ENCODE assay signal across 22 cellular contexts in the genomic region with DNA sequence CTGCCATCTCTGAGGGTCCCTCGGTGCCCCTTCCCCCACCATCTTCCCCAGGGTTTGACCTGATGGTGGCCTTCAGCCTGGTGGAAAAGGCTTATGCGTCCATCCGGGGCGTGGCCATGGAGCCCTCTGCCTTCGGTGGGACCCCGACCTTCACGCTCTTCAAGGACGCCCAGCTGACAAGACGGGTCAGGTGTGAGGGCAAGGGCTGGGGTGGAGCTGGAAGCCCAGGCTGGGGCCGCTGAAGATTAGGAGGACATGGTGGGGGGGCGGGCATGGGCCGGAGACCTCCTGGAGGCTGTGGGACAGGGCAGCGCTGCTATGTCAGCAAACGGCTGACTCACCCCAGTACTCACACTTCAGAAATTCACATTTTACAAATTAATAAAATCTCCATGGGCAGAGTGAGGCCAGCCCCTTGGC. TPM values are rescaled to one million over a fixed set of nuclear protein-coding genes. Genes with fewer than 3 reads are reported as not detected.
DNase-seq lines count a peak whose midpoint lies in the region; ATAC-seq and TF ChIP-seq lines count a peak whose summit lies in the region.
"Had no signal": no experiment of that assay in that cellular context is flagged by ENCODE, and none has a peak within 500 bp of the region (broad histone marks: within the 10 kb centered on the region; RNA-seq: fewer than 3 reads in every experiment).

No MANE protein-coding gene starts in this region.

- no peaks in the 10 kb centered on the region for H3K4me1 Mint-ChIP-seq in stimulated activated naive B cell treated with anti-CD40 and anti-IgM and Interleukin-4, amounts not matched to agents 10 μg/mL and 1 μg/mL and 100 μg/mL, for 72 hours
- H3K4me1 Mint-ChIP-seq: CD4-positive, CD25-positive, alpha-beta regulatory T cell had no signal

- no peak overlapping the region for H3K4me3 Mint-ChIP-seq in stimulated activated naive B cell treated with anti-CD40 and anti-IgM and Interleukin-4, amounts not matched to agents 10 μg/mL and 1 μg/mL and 100 μg/mL, for 72 hours
- H3K4me3 Mint-ChIP-seq: CD4-positive, CD25-positive, alpha-beta regulatory T cell; H9 had no signal

- no peak overlapping the region for H3K27ac ChIP-seq in heart left ventricle
- H3K27ac ChIP-seq in PC-3 (ENCODE audit: low read length), result no peak overlapping the region
- H3K27ac ChIP-seq in lower lobe of right lung, result no peak overlapping the region
- H3K27ac ChIP-seq: SJSA1 had no signal

- no peak for ATAC-seq in heart left ventricle
- ATAC-seq in PC-3, result peak; percentile 18; the same call in 1 of the 2 replicates
- ATAC-seq in lower lobe of right lung, result no peak
- no peak for ATAC-seq in stimulated activated naive B cell treated with anti-CD40 and anti-IgM and Interleukin-4, amounts not matched to agents 10 μg/mL and 1 μg/mL and 100 μg/mL, for 72 hours (replicated peaks)
- ATAC-seq in HG02588 (IDR thresholded peaks at IDR 0.05; ENCODE audit: unreplicated experiment), result no peak
- no peak for ATAC-seq in GM18858 (IDR thresholded peaks at IDR 0.05; ENCODE audit: unreplicated experiment)
- ATAC-seq in activated CD4-positive, CD25-positive, alpha-beta regulatory T cell treated with anti-CD3 and anti-CD28 coated beads, Interleukin-2, amount 50 U/mL, for 24 hours, result no peak

- intact Hi-C loops in cardiac septum (cut with DNase I), result no loop called here
- intact Hi-C loops in heart left ventricle (cut with DNase I), result no loop called here
- intact Hi-C loops in PC-3 (cut with micrococcal nuclease), result no loop called here
- intact Hi-C loops in lower lobe of right lung (cut with DNase I), result no loop called here

- peaks cover 0 to 7% (median 0%) of the 10 kb centered on the region in 12 donors for H3K4me1 ChIP-seq in heart left ventricle
- no peaks in the 10 kb centered on the region for H3K4me1 ChIP-seq in PC-3 (ENCODE audit: insufficient read depth, low read length)
- H3K4me1 ChIP-seq in lower lobe of right lung, result peaks cover 12% of the 10 kb centered on the region
- H3K4me1 ChIP-seq: SJSA1 had no signal

- DNase-seq in cardiac septum (ENCODE audit: low spot score) (peak; percentile 51), heart left ventricle (no peak), PC-3 (no peak), lower lobe of right lung (peak; percentile 30)
- no peak for DNase-seq in stimulated activated naive B cell treated with anti-CD40 and anti-IgM and Interleukin-4, amounts not matched to agents 10 μg/mL and 1 μg/mL and 100 μg/mL, for 72 hours
- DNase-seq: ACHN; AML-193; Calu3; CD4-positive, CD25-positive, alpha-beta regulatory T cell; H9; NCI-H1105 treated with DMSO at 0.1 percent for 48 hours; NCI-H1694 treated with DMSO at 0.1 percent for 48 hours; NCI-H2107; NCI-H345; NCI-H526 treated with DMSO at 0.1 percent for 48 hours; RPMI8226 had no signal

- H3K9me3 ChIP-seq in heart left ventricle, result no peaks in the 10 kb centered on the region
- H3K9me3 ChIP-seq in PC-3 (ENCODE audit: low read length), result no peaks in the 10 kb centered on the region
- H3K9me3 ChIP-seq in lower lobe of right lung, result no peaks in the 10 kb centered on the region
- H3K9me3 ChIP-seq: SJSA1 had no signal

- CTCF ChIA-PET in PC-3 (lab: Charles Lee), result interaction anchor here (0.6 kb wide), 1 partner anchor 817 kb away, joined by 3 read pairs; no protein-coding TSS in a partner anchor

- no peak overlapping the region for H2AFZ ChIP-seq in PC-3 (ENCODE audit: low read length)

- POLR2A ChIA-PET in PC-3 (lab: Charles Lee; ENCODE audit: unreplicated experiment), result no interaction called here

- no peak overlapping the region for H3K4me2 ChIP-seq in PC-3 (ENCODE audit: low read length)

- TF ChIP-seq CTCF in heart left ventricle (IDR thresholded peaks at IDR 0.05) (no peak), PC-3 (conservative IDR thresholded peaks at IDR 0.05; ENCODE audit: low read depth, low read length) (no peak), lower lobe of right lung (IDR thresholded peaks at IDR 0.05) (no peak)

- peak overlapping the region; percentile 47 for H3K27ac Mint-ChIP-seq in stimulated activated naive B cell treated with anti-CD40 and anti-IgM and Interleukin-4, amounts not matched to agents 10 μg/mL and 1 μg/mL and 100 μg/mL, for 72 hours
- H3K27ac Mint-ChIP-seq: CD4-positive, CD25-positive, alpha-beta regulatory T cell; H9 had no signal

- H3K9ac ChIP-seq in PC-3 (ENCODE audit: low read length), result no peak overlapping the region

- 73 to 81% (median 78%) methylated on average over 12 to 14 of the region's 14 CpGs for WGBS in heart left ventricle, 4 donors

- H4K20me1 ChIP-seq in PC-3 (ENCODE audit: low read length), result no peaks in the 10 kb centered on the region

- H3K27me3 Mint-ChIP-seq in stimulated activated naive B cell treated with anti-CD40 and anti-IgM and Interleukin-4, amounts not matched to agents 10 μg/mL and 1 μg/mL and 100 μg/mL, for 72 hours, result peaks cover 17 to 23% of the 10 kb centered on the region in 2 donors
- H3K27me3 Mint-ChIP-seq: CD4-positive, CD25-positive, alpha-beta regulatory T cell had no signal

- TF ChIP-seq POLR2A in heart left ventricle (IDR thresholded peaks at IDR 0.05), result no peak

- BruUV-seq in PC-3 (replicated peaks; lab: Mats Ljungman, UMichigan), result no TSS peak

- H3K4me3 ChIP-seq in heart left ventricle (no peak overlapping the region), PC-3 (ENCODE audit: low read length) (no peak overlapping the region), lower lobe of right lung (no peak overlapping the region)
- H3K4me3 ChIP-seq: SJSA1 had no signal

- H3K36me3 ChIP-seq in heart left ventricle (no peaks in the 10 kb centered on the region), PC-3 (ENCODE audit: low read depth, low read length) (no peaks in the 10 kb centered on the region), lower lobe of right lung (no peaks in the 10 kb centered on the region)
- H3K36me3 ChIP-seq: SJSA1 had no signal

- H3K27me3 ChIP-seq in heart left ventricle (peaks cover 0 to 23% (median 0%) of the 10 kb centered on the region in 9 donors), PC-3 (ENCODE audit: low read length) (no peaks in the 10 kb centered on the region), lower lobe of right lung (ENCODE audit: low read depth) (peaks cover 36% of the 10 kb centered on the region)

- H3K79me2 ChIP-seq in PC-3 (ENCODE audit: low read length), result no peaks in the 10 kb centered on the region

- H3F3A ChIP-seq in PC-3 (ENCODE audit: low read length, unreplicated experiment), result no peaks in the 10 kb centered on the region

- no peaks in the 10 kb centered on the region for H3K9me3 Mint-ChIP-seq in stimulated activated naive B cell treated with anti-CD40 and anti-IgM and Interleukin-4, amounts not matched to agents 10 μg/mL and 1 μg/mL and 100 μg/mL, for 72 hours
- H3K9me3 Mint-ChIP-seq: CD4-positive, CD25-positive, alpha-beta regulatory T cell; H9 had no signal

- H3K36me3 Mint-ChIP-seq in stimulated activated naive B cell treated with anti-CD40 and anti-IgM and Interleukin-4, amounts not matched to agents 10 μg/mL and 1 μg/mL and 100 μg/mL, for 72 hours, result no peaks in the 10 kb centered on the region
- H3K36me3 Mint-ChIP-seq: CD4-positive, CD25-positive, alpha-beta regulatory T cell had no signal

- no peaks in the 10 kb centered on the region for H3K9me2 ChIP-seq in PC-3 (replicated peaks; ENCODE audit: low read length)

RNA-seq across cellular contexts. Expression of a gene that starts 23.5 kb away (rescaled TPM):
- total RNA-seq in cardiac septum, result 0.22 TPM
- total RNA-seq in heart left ventricle, result not detected
- polyA plus RNA-seq in heart left ventricle, result not detected
- total RNA-seq in PC-3 (2014; rRNA removed), result not detected in 2 replicates
- not detected for total RNA-seq in lower lobe of right lung
- total RNA-seq: Calu3, SJSA1 had no signal
- polyA plus RNA-seq: CD4-positive, CD25-positive, alpha-beta regulatory T cell had no signal

RNA-seq across cellular contexts. Expression of a gene that starts 43.9 kb away (rescaled TPM):
- total RNA-seq in cardiac septum (49.5 TPM), heart left ventricle (10 to 100 TPM; 14.3 to 51.6 (median 29.2) TPM), PC-3 (2014; rRNA removed) (75.6 and 92.0 TPM in 2 replicates), lower lobe of right lung (66.2 TPM)
- polyA plus RNA-seq in heart left ventricle, result 10 to 100 TPM; 41.8 to 43.8 TPM

RNA-seq across cellular contexts. Expression of a gene that starts 44.6 kb away (rescaled TPM):
- total RNA-seq in cardiac septum (0.16 TPM), heart left ventricle (1 to 10 TPM in 2 of 9 donors, under 1 TPM in 2, not detected in 5; 0.16 to 1.5 (median 0.81) TPM), PC-3 (2014; rRNA removed) (not detected in 2 replicates), lower lobe of right lung (not detected)
- under 1 TPM; 0.06 to 0.23 TPM for polyA plus RNA-seq in heart left ventricle
- total RNA-seq: Calu3; CD4-positive, CD25-positive, alpha-beta regulatory T cell; HT-29; LHCN-M2; SJSA1 had no signal
- polyA plus RNA-seq: CD4-positive, CD25-positive, alpha-beta regulatory T cell had no signal

Comparison
In these comparisons a context has a peak if more than half of its experiments do, and no peak if none do; other contexts are left out.
1. DNase-seq: peak in cardiac septum (single experiment) and lower lobe of right lung (single experiment); none in heart left ventricle (0 of 5), PC-3 (single experiment) and stimulated activated naive B cell treated with anti-CD40 and anti-IgM and Interleukin-4, amounts not matched to agents 10 μg/mL and 1 μg/mL and 100 μg/mL, for 72 hours (single experiment).